Comparison of ENCODE assay signal across 34 cellular contexts in genomic region chr2:215288112-215288815, GRCh38.
"Had no signal": no experiment of that assay in that cellular context is flagged by ENCODE, and none has a peak within 500 bp of the region (broad histone marks: within the 10 kb centered on the region; RNA-seq: fewer than 3 reads in every experiment).

No MANE protein-coding gene starts in this region.

- H3K27ac ChIP-seq: RWPE1 had no signal

- ATAC-seq: activated CD4-positive, alpha-beta T cell treated with anti-CD3 and anti-CD28 coated beads for 36 hours; activated CD4-positive, CD25-positive, alpha-beta regulatory T cell treated with anti-CD3 and anti-CD28 coated beads, Interleukin-2, amount 50 U/mL, for 24 hours; activated naive CD8-positive, alpha-beta T cell treated with anti-CD3 and anti-CD28 coated beads, Interleukin-2, amount 50 U/mL, for 24 hours; PC-3; Right ventricle myocardium inferior had no signal

- FAIRE-seq: bronchial epithelial cell, RCC 7860, TTC549 had no signal

- H3K9me3 Mint-ChIP-seq: activated CD4-positive, alpha-beta memory T cell treated with anti-CD3 and anti-CD28 coated beads for 36 hours; activated CD4-positive, alpha-beta T cell treated with anti-CD3 and anti-CD28 coated beads, Interleukin-2, amount 10 ng/mL, durations not matched to agents 7 days and 5 days; activated naive CD4-positive, alpha-beta T cell treated with anti-CD3 and anti-CD28 coated beads, Interleukin-2, amount 10 ng/mL, durations not matched to agents 7 days and 5 days; activated naive CD8-positive, alpha-beta T cell treated with anti-CD3 and anti-CD28 coated beads, Interleukin-2, amount 50 U/mL, for 24 hours; brain; T-helper 1 cell treated with Interleukin-12 subunit alpha and Interleukin-12 subunit beta and Interleukin-4 antibody, amounts not matched to agents 30 μg/mL and 1 μg/mL, for 36 hours; T-helper 2 cell treated with Interferon-gamma antibody and Interleukin-4, amounts not matched to agents 5 μg/mL and 100 μg/mL, for 36 hours; WTC11 had no signal

- H3K4me1 Mint-ChIP-seq: activated CD4-positive, alpha-beta T cell treated with anti-CD3 and anti-CD28 coated beads for 36 hours; activated CD4-positive, alpha-beta T cell treated with anti-CD3 and anti-CD28 coated beads, Interleukin-2, amount 10 ng/mL, durations not matched to agents 7 days and 5 days; activated naive CD4-positive, alpha-beta T cell treated with anti-CD3 and anti-CD28 coated beads, Interleukin-2, amount 10 ng/mL, durations not matched to agents 7 days and 5 days; activated naive CD8-positive, alpha-beta T cell treated with anti-CD3 and anti-CD28 coated beads, Interleukin-2, amount 50 U/mL, for 24 hours; brain; WTC11 had no signal

- H3K27me3 Mint-ChIP-seq: activated CD4-positive, alpha-beta T cell treated with anti-CD3 and anti-CD28 coated beads for 36 hours; activated CD4-positive, alpha-beta T cell treated with anti-CD3 and anti-CD28 coated beads, Interleukin-2, amount 10 ng/mL, durations not matched to agents 7 days and 5 days; activated naive CD8-positive, alpha-beta T cell; activated naive CD8-positive, alpha-beta T cell treated with anti-CD3 and anti-CD28 coated beads, Interleukin-2, amount 50 U/mL, for 24 hours; brain had no signal

- H3K4me3 Mint-ChIP-seq: activated CD4-positive, alpha-beta memory T cell treated with anti-CD3 and anti-CD28 coated beads for 36 hours; activated CD4-positive, alpha-beta T cell treated with anti-CD3 and anti-CD28 coated beads for 36 hours; activated CD4-positive, alpha-beta T cell treated with anti-CD3 and anti-CD28 coated beads, Interleukin-2, amount 10 ng/mL, durations not matched to agents 7 days and 5 days; activated naive CD4-positive, alpha-beta T cell treated with anti-CD3 and anti-CD28 coated beads, Interleukin-2, amount 10 ng/mL, durations not matched to agents 7 days and 5 days; activated naive CD8-positive, alpha-beta T cell; activated naive CD8-positive, alpha-beta T cell treated with anti-CD3 and anti-CD28 coated beads, Interleukin-2, amount 50 U/mL, for 24 hours; brain; T-helper 1 cell treated with Interleukin-12 subunit alpha and Interleukin-12 subunit beta and Interleukin-4 antibody, amounts not matched to agents 30 μg/mL and 1 μg/mL, for 36 hours; T-helper 2 cell treated with Interferon-gamma antibody and Interleukin-4, amounts not matched to agents 5 μg/mL and 100 μg/mL, for 36 hours; WTC11 had no signal

- DNase-seq: activated CD4-positive, alpha-beta memory T cell treated with anti-CD3 and anti-CD28 coated beads for 36 hours; activated CD4-positive, alpha-beta T cell treated with anti-CD3 and anti-CD28 coated beads for 36 hours; activated CD4-positive, alpha-beta T cell treated with anti-CD3 and anti-CD28 coated beads, Interleukin-2, amount 10 ng/mL, durations not matched to agents 7 days and 5 days; activated CD8-positive, alpha-beta memory T cell treated with anti-CD3 and anti-CD28 coated beads, Interleukin-2, amount 50 U/mL, for 4 hours; activated effector memory CD4-positive, alpha-beta T cell treated with Interleukin-2 at 50 U/mL for 16 hours; activated naive CD4-positive, alpha-beta T cell treated with anti-CD3 and anti-CD28 coated beads, Interleukin-2, amount 10 ng/mL, durations not matched to agents 7 days and 5 days; activated naive CD8-positive, alpha-beta T cell treated with anti-CD3 and anti-CD28 coated beads, Interleukin-2, amount 50 U/mL, for 24 hours; activated T-cell treated with anti-CD3 and anti-CD28 coated beads for 4 hours; activated T-cell treated with anti-CD3 and anti-CD28 coated beads, Interleukin-2, amount 50 U/mL, for 48 hours; anterior cingulate cortex; caudate nucleus; cerebellar nuclear complex; Kasumi-1; KBM-7; MM.1S; NCI-H1092 treated with DMSO at 0.1 percent for 48 hours; NCI-H1417; NCI-H187 treated with DMSO at 0.1 percent for 48 hours; NCI-H2081 treated with DMSO at 0.1 percent for 48 hours; NCI-H345; NCI-H524 treated with DMSO at 0.1 percent for 48 hours; SIG-M5 had no signal

- H3K27ac Mint-ChIP-seq: activated CD4-positive, alpha-beta memory T cell treated with anti-CD3 and anti-CD28 coated beads for 36 hours; activated CD4-positive, alpha-beta T cell treated with anti-CD3 and anti-CD28 coated beads for 36 hours; activated CD4-positive, alpha-beta T cell treated with anti-CD3 and anti-CD28 coated beads, Interleukin-2, amount 10 ng/mL, durations not matched to agents 7 days and 5 days; activated naive CD4-positive, alpha-beta T cell treated with anti-CD3 and anti-CD28 coated beads, Interleukin-2, amount 10 ng/mL, durations not matched to agents 7 days and 5 days; activated naive CD8-positive, alpha-beta T cell; activated naive CD8-positive, alpha-beta T cell treated with anti-CD3 and anti-CD28 coated beads, Interleukin-2, amount 50 U/mL, for 24 hours; brain; T-helper 1 cell treated with Interleukin-12 subunit alpha and Interleukin-12 subunit beta and Interleukin-4 antibody, amounts not matched to agents 30 μg/mL and 1 μg/mL, for 36 hours; T-helper 2 cell treated with Interferon-gamma antibody and Interleukin-4, amounts not matched to agents 5 μg/mL and 100 μg/mL, for 36 hours; WTC11 had no signal

- H3K36me3 Mint-ChIP-seq: activated CD4-positive, alpha-beta memory T cell treated with anti-CD3 and anti-CD28 coated beads for 36 hours; activated naive CD4-positive, alpha-beta T cell treated with anti-CD3 and anti-CD28 coated beads, Interleukin-2, amount 10 ng/mL, durations not matched to agents 7 days and 5 days; activated naive CD8-positive, alpha-beta T cell; brain; WTC11 had no signal
